ENCODE assay signal across 10 cellular contexts in the genomic region with DNA sequence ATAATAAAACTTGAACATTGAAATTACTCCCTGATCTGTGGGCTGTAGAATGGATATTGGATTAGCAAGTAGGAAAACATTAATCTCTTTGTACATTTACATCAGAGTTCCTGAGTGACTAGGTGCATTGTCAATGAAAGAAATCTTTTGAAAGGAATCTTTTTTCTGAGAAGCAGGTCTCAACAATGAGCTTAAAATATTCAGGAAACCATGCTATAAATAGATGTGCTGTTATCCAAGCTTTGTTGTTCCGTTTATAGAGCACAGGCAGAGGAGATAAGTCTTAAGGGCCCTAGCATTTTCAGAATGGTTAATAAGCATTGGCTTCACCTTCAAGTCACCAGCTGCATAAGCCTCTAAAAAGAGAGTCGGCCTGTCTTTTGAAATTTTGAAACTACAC. TPM values are rescaled to one million over a fixed set of nuclear protein-coding genes. Genes with fewer than 3 reads are reported as not detected.
"Had no signal": no experiment of that assay in that cellular context is flagged by ENCODE, and none has a peak within 500 bp of the region (broad histone marks: within the 10 kb centered on the region; RNA-seq: fewer than 3 reads in every experiment).

No MANE protein-coding gene starts in this region.

- H3K27ac Mint-ChIP-seq: GM23338, H9, HFFc6 had no signal

- FAIRE-seq: H1 had no signal

- DNase-seq: GM23248, GOT3, H7, H9, HCEC 1CT, HFFc6 had no signal

- H3K9me3 Mint-ChIP-seq: GM23338 had no signal

- H3K36me3 ChIP-seq: HAP-1 had no signal

- H3K4me1 Mint-ChIP-seq: GM23338 had no signal

- H3K9ac ChIP-seq: GM23248 had no signal

- H2AFZ ChIP-seq: GM23248, GM23338 had no signal

- H3K4me2 ChIP-seq: GM23338 had no signal

- H3K27ac ChIP-seq: GM23248 had no signal

- ATAC-seq: GM23338, HCT116 had no signal

- H3K4me3 ChIP-seq: GM23248, GM23338, HAP-1 had no signal

- H3K4me3 Mint-ChIP-seq: GM23338, H9, HFFc6 had no signal

RNA-seq across cellular contexts. Expression of a gene that starts 41.3 kb away (rescaled TPM):
- total RNA-seq: GM23248, HFFc6 had no signal
- polyA plus RNA-seq: GM23248 had no signal
